In the genomic region with DNA sequence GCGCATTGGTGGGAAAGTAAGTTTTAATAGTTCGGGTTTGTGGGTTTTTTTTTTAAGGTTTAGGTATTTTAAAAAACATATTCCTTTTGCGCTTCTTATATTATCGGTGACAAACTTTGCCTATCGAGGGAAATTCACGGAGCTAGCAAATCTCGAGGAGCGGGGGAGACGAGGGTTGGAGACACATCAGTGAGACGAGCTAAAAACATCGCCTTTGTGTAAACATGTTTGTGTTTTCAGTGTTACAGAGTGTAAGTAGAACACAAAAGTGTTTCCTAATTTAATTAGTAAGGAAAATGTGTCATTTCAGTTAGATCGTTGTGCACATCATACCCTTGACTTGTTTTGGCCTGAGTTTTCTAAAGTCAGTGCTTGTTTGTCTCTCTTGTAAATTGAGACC, we compare ENCODE assay signal across 7 cellular contexts. TPM values are rescaled to one million over a fixed set of nuclear protein-coding genes. Genes with fewer than 3 reads are reported as not detected.
DNase-seq lines count a peak whose midpoint lies in the region; ATAC-seq and TF ChIP-seq lines count a peak whose summit lies in the region.

No MANE protein-coding gene starts in this region.

- ATAC-seq in T-helper 17 cell (no peak), GM21717 (IDR thresholded peaks at IDR 0.05; ENCODE audit: unreplicated experiment) (no peak)

- peaks cover 46% of the 10 kb centered on the region for H3K36me3 ChIP-seq in HAP-1 (replicated peaks)
- peaks cover 43% of the 10 kb centered on the region for H3K36me3 ChIP-seq in skeletal muscle satellite cell (ENCODE audit: insufficient read depth, low read length)

- H3K4me3 ChIP-seq in HAP-1 (peak overlapping the region; percentile 94), fibroblast of villous mesenchyme (ENCODE audit: low read depth, low read length) (peak overlapping the region; percentile 94), skeletal muscle satellite cell (ENCODE audit: low read length) (peak overlapping the region; percentile 93)

- peaks cover 27% of the 10 kb centered on the region for H3K4me1 Mint-ChIP-seq in T-helper 17 cell

- peak overlapping the region; percentile 98 for H3K4me3 Mint-ChIP-seq in T-helper 17 cell

- H3K27ac Mint-ChIP-seq in T-helper 17 cell = peak overlapping the region; percentile 99

- in situ Hi-C loops in HAP-1 (cut with MboI; ENCODE audit: low sequenced_read_pairs) = no loop called here

- H3K27me3 Mint-ChIP-seq in T-helper 17 cell = peaks cover 3% of the 10 kb centered on the region

- H3K4me1 ChIP-seq in HAP-1 (peaks cover 19% of the 10 kb centered on the region), skeletal muscle satellite cell (ENCODE audit: control insufficient read depth, insufficient read depth, low read length) (peaks cover 23% of the 10 kb centered on the region)

- peaks cover 6% of the 10 kb centered on the region for H3K36me3 Mint-ChIP-seq in T-helper 17 cell (ENCODE audit: low read depth)

- peak overlapping the region; percentile 99 for H3K9ac ChIP-seq in skeletal muscle satellite cell (ENCODE audit: low read depth, low read length)

- no peaks in the 10 kb centered on the region for H3K9me3 ChIP-seq in HAP-1
- no peaks in the 10 kb centered on the region for H3K9me3 ChIP-seq in T-helper 17 cell (ENCODE audit: control insufficient read depth, low read length, poor library complexity, severe bottlenecking)
- no peaks in the 10 kb centered on the region for H3K9me3 ChIP-seq in skeletal muscle satellite cell (replicated peaks; ENCODE audit: low read length)

- DNase-seq in HAP-1 (ENCODE audit: low spot score in 2 of 2) = no peak
- DNase-seq in T-helper 17 cell = no peak
- DNase-seq in fibroblast of villous mesenchyme (ENCODE audit: low read depth) = peak; percentile 20
- no peak for DNase-seq in NCI-H2227 (lab: John Stamatoyannopoulos, UW; ENCODE audit: unreplicated experiment)
- DNase-seq in medulla oblongata (ENCODE audit: extremely low spot score) = no peak

- H3K4me2 ChIP-seq in skeletal muscle satellite cell (ENCODE audit: low read length) = peak overlapping the region; percentile 84

- H3K27me3 ChIP-seq in HAP-1 (ENCODE audit: low read depth) (no peaks in the 10 kb centered on the region), skeletal muscle satellite cell (ENCODE audit: control insufficient read depth, insufficient read depth, low read length) (no peaks in the 10 kb centered on the region)

- TF ChIP-seq CTCF in fibroblast of villous mesenchyme (IDR thresholded peaks at IDR 0.05; ENCODE audit: insufficient read depth, low read depth, low read length) = no peak

RNA-seq across cellular contexts. Expression of a gene that starts 0.9 kb away (rescaled TPM):
- total RNA-seq in T-helper 17 cell (100 to 1,000 TPM; 600 to 744 TPM), fibroblast of villous mesenchyme (216 and 232 TPM in 2 replicates)
- 358 and 457 TPM in 2 replicates for total RNA-seq in skeletal muscle satellite cell (2012; rRNA removed)

RNA-seq across cellular contexts. Expression of a gene that starts 50.6 kb away (rescaled TPM):
- not detected for total RNA-seq in T-helper 17 cell
- 2.2 and 6.1 TPM in 2 replicates for total RNA-seq in fibroblast of villous mesenchyme
- 9.0 and 9.6 TPM in 2 replicates for total RNA-seq in skeletal muscle satellite cell (2012; rRNA removed)
